Comparison of ENCODE assay signal across 20 cellular contexts in the genomic region with DNA sequence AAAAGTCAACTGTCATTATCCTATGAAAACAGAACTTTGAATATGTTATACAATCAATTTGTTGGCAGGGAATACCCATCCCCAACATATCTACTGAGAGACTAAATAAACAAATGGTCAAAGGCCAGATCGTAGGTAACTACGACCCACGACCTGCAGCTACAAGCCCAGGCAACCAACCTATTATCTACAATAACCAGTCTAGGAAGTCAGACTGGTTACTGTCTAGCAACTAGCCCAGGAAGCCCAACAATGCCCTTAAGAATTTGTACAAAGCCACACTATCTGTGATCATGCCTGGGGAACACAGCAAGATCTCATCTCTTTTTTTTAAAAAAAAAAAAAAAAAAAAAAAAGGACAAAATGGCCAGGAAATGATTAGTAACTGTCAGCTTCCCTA. TPM values are rescaled to one million over a fixed set of nuclear protein-coding genes. Genes with fewer than 3 reads are reported as not detected.
DNase-seq lines count a peak whose midpoint lies in the region; ATAC-seq, FAIRE-seq and TF ChIP-seq lines count a peak whose summit lies in the region.
"Had no signal": no experiment of that assay in that cellular context is flagged by ENCODE, and none has a peak within 500 bp of the region (broad histone marks: within the 10 kb centered on the region; RNA-seq: fewer than 3 reads in every experiment).

No MANE protein-coding gene starts in this region.

- H3K9me3 ChIP-seq in HepG2 (ENCODE audit: low read length) (peaks cover 11% of the 10 kb centered on the region), right lobe of liver (no peaks in the 10 kb centered on the region), trophoblast cell (ENCODE audit: insufficient read depth, low read depth, low read length) (no peaks in the 10 kb centered on the region)
- H3K9me3 ChIP-seq: BLaER1 treated with 17β-estradiol and CSF1 and Interleukin-3, amounts not matched to agents 10 nM and 100 nM had no signal

- H4K12ac ChIP-seq in trophoblast cell (ENCODE audit: low read depth, low read length), result no peak overlapping the region

- no peak overlapping the region for H2AK5ac ChIP-seq in trophoblast cell (ENCODE audit: low read length)

- H3K79me1 ChIP-seq in trophoblast cell (ENCODE audit: low read length), result peaks cover 10% of the 10 kb centered on the region

- no peak overlapping the region for H3K18ac ChIP-seq in trophoblast cell (ENCODE audit: low read length)

- no peak overlapping the region for H3K4me3 ChIP-seq in HepG2 (replicated peaks in 1 of 3; ENCODE audit: insufficient read depth in 1 of 3, low read depth in 2 of 3, low read length in 3 of 3)
- H3K4me3 ChIP-seq in right lobe of liver, result no peak overlapping the region
- no peak overlapping the region for H3K4me3 ChIP-seq in epithelial cell of esophagus (ENCODE audit: low read length)
- H3K4me3 ChIP-seq in trophoblast cell (ENCODE audit: low read depth, low read length), result no peak overlapping the region
- H3K4me3 ChIP-seq: BLaER1 treated with 17β-estradiol and CSF1 and Interleukin-3, amounts not matched to agents 10 nM and 100 nM; GM23248 had no signal

- TF ChIP-seq RAD21 in HepG2 (CRISPR knock-in tag; IDR thresholded peaks at IDR 0.05), result no peak

- H3K9ac ChIP-seq in HepG2 (ENCODE audit: insufficient read depth, low read depth, low read length) (no peak overlapping the region), trophoblast cell (ENCODE audit: low read length) (no peak overlapping the region)
- H3K9ac ChIP-seq: BLaER1 treated with 17β-estradiol and CSF1 and Interleukin-3, amounts not matched to agents 10 nM and 100 nM; GM23248 had no signal

- no peak overlapping the region for H4K8ac ChIP-seq in trophoblast cell (ENCODE audit: low read depth, low read length)

- no peak for FAIRE-seq in HepG2 (lab: Jason Lieb, UNC)
- FAIRE-seq: G401.6, GM12891, GM19239, H54 had no signal

- TF ChIP-seq EP300 in HepG2 (IDR thresholded peaks at IDR 0.05; ENCODE audit: low read depth in 2 of 2, low read length in 2 of 2), result no peak
- TF ChIP-seq EP300 in HepG2 (CRISPR knock-in tag; IDR thresholded peaks at IDR 0.05; ENCODE audit: borderline replicate concordance), result no peak

- in situ Hi-C loops in HepG2 (cut with HindIII; ENCODE audit: extremely low pct_ligation_motif_present, low pct_unique_long_range_greater_than_20kb), result no loop called here

- H2BK120ac ChIP-seq in trophoblast cell (ENCODE audit: insufficient read depth, low read length, poor library complexity), result no peak overlapping the region

- DNase-seq in HepG2 (ENCODE audit: low spot score) (no peak), right lobe of liver (no peak), epithelial cell of esophagus (ENCODE audit: low read depth) (peak; percentile 39), trophoblast cell (peak; percentile 62 to 86), kidney glomerular epithelial cell (lab: John Stamatoyannopoulos, UW) (no peak), ecto neural progenitor cell (ENCODE audit: low spot score) (no peak)
- DNase-seq: 8988T; Calu3; CD8-positive, alpha-beta T cell; DMS79 treated with DMSO at 0.1 percent for 48 hours; GM23248; HCEC 1CT; IMR-90 had no signal

- H3K4ac ChIP-seq in trophoblast cell (ENCODE audit: low read depth, low read length), result no peak overlapping the region

- H2BK12ac ChIP-seq in trophoblast cell (ENCODE audit: low read length), result no peak overlapping the region

- CTCF ChIA-PET in HepG2 (lab: Yijun Ruan, JAX; ENCODE audit: low intra/inter-chr PET ratio, low total read pairs), result no interaction called here

- H3K23ac ChIP-seq in trophoblast cell (ENCODE audit: low read length), result no peak overlapping the region

- H3K4me1 ChIP-seq in HepG2 (ENCODE audit: insufficient read depth, low read length), result no peaks in the 10 kb centered on the region
- H3K4me1 ChIP-seq in right lobe of liver, result no peaks in the 10 kb centered on the region
- peaks cover 0 to 1% of the 10 kb centered on the region in 2 experiments for H3K4me1 ChIP-seq in trophoblast cell (ENCODE audit: control insufficient read depth in 1 of 2, insufficient read depth in 2 of 2, low read length in 2 of 2)

- no TSS peak for BruUV-seq in HepG2 (replicated peaks; lab: Mats Ljungman, UMichigan)

- no peaks in the 10 kb centered on the region for H3K36me3 ChIP-seq in HepG2 (replicated peaks in 1 of 2; ENCODE audit: control insufficient read depth in 1 of 2, insufficient read depth in 2 of 2, low read length in 2 of 2)
- H3K36me3 ChIP-seq in right lobe of liver, result no peaks in the 10 kb centered on the region
- H3K36me3 ChIP-seq in trophoblast cell (ENCODE audit: control insufficient read depth in 1 of 2, insufficient read depth in 2 of 2, low read length in 2 of 2), result no peaks in the 10 kb centered on the region
- H3K36me3 ChIP-seq: BLaER1 treated with 17β-estradiol and CSF1 and Interleukin-3, amounts not matched to agents 10 nM and 100 nM had no signal

- no peaks in the 10 kb centered on the region for H3K27me3 ChIP-seq in HepG2 (ENCODE audit: control insufficient read depth in 1 of 2, insufficient read depth in 2 of 2, low read length in 2 of 2)
- no peaks in the 10 kb centered on the region for H3K27me3 ChIP-seq in right lobe of liver
- H3K27me3 ChIP-seq in trophoblast cell (ENCODE audit: insufficient read depth, low read length), result no peaks in the 10 kb centered on the region
- H3K27me3 ChIP-seq: BLaER1 treated with 17β-estradiol and CSF1 and Interleukin-3, amounts not matched to agents 10 nM and 100 nM had no signal

- no peak overlapping the region for H2BK5ac ChIP-seq in trophoblast cell (ENCODE audit: low read depth, low read length, poor library complexity)

- POLR2A ChIA-PET in HepG2 (lab: Yijun Ruan, JAX), result no interaction called here

- no peak for TF ChIP-seq CTCF in HepG2 (CRISPR knock-in tag; IDR thresholded peaks at IDR 0.05)
- no peak for TF ChIP-seq CTCF in right lobe of liver (IDR thresholded peaks at IDR 0.05)
- no peak for TF ChIP-seq CTCF in epithelial cell of esophagus (IDR thresholded peaks at IDR 0.05; ENCODE audit: insufficient read depth, low read depth, low read length, missing control alignments)

- no peak overlapping the region for H3K4me2 ChIP-seq in HepG2 (ENCODE audit: low read depth, low read length)
- H3K4me2 ChIP-seq in trophoblast cell (ENCODE audit: low read length), result no peak overlapping the region
- H3K4me2 ChIP-seq: BLaER1 treated with 17β-estradiol and CSF1 and Interleukin-3, amounts not matched to agents 10 nM and 100 nM had no signal

- H3K79me2 ChIP-seq in HepG2 (ENCODE audit: insufficient read depth, low read length) (no peaks in the 10 kb centered on the region), trophoblast cell (ENCODE audit: control insufficient read depth, insufficient read depth, low read length, poor library complexity) (no peaks in the 10 kb centered on the region)

- H3K14ac ChIP-seq in trophoblast cell (ENCODE audit: low read length), result no peak overlapping the region

- H3K27ac ChIP-seq in HepG2 (ENCODE audit: extremely low read length, insufficient read depth, low read length) (no peak overlapping the region), right lobe of liver (no peak overlapping the region), trophoblast cell (ENCODE audit: low read depth, low read length) (peak overlapping the region; percentile 61)
- H3K27ac ChIP-seq: BLaER1 treated with 17β-estradiol and CSF1 and Interleukin-3, amounts not matched to agents 10 nM and 100 nM; GM23248; HL-60 had no signal

- H2AFZ ChIP-seq in HepG2 (ENCODE audit: low read length) (no peak overlapping the region), trophoblast cell (ENCODE audit: insufficient read depth, low read length, poor library complexity) (no peak overlapping the region)
- H2AFZ ChIP-seq: GM23248 had no signal

- intact Hi-C loops in HepG2 (cut with micrococcal nuclease; ENCODE audit: unreplicated experiment), result loop anchor here (5.0 kb wide), 1 partner anchor 561 kb away; no protein-coding TSS in a partner anchor
- intact Hi-C loops in right lobe of liver (cut with DNase I), result no loop called here

- H4K20me1 ChIP-seq in HepG2 (ENCODE audit: insufficient read depth, low read length), result no peaks in the 10 kb centered on the region

- ATAC-seq in HepG2, result no peak
- ATAC-seq in right lobe of liver, result no peak
- ATAC-seq in HG02973 (IDR thresholded peaks at IDR 0.05; ENCODE audit: unreplicated experiment), result no peak
- ATAC-seq: CD8-positive, alpha-beta T cell had no signal

- TF ChIP-seq POLR2A in HepG2 (IDR thresholded peaks at IDR 0.05; ENCODE audit: insufficient read depth in 1 of 2, low read depth in 2 of 2, low read length in 2 of 2) (no peak), right lobe of liver (IDR thresholded peaks at IDR 0.05) (no peak)

- 90% methylated on average over 3 of the region's 3 CpGs for WGBS in HepG2 (ENCODE audit: low lambda C conversion rate)
- WGBS in right lobe of liver (ENCODE audit: insufficient coverage, low coverage, low lambda C conversion rate, missing lambda C conversion rate), result 63% methylated on average over 3 of the region's 3 CpGs
- no CpG with 5 or more reads among the region's 3 CpGs for WGBS in trophoblast cell (ENCODE audit: extremely low coverage, insufficient coverage, insufficient read length)

- H4K91ac ChIP-seq in trophoblast cell (ENCODE audit: low read depth, low read length), result no peak overlapping the region

RNA-seq across cellular contexts. Expression of gene SMYD3, which starts 58.7 kb away (rescaled TPM):
- total RNA-seq in HepG2 (2016; rRNA removed; fragmentation: Illumina TruSeq; extraction: Trizol) (27.7 and 32.9 TPM in 2 replicates), right lobe of liver (10 to 100 TPM in 1 of 6 experiments, 1 to 10 TPM in 5; 6.3 to 10.0 (median 6.6) TPM)
- total RNA-seq in HepG2 (2016; cell fraction: cytosol; rRNA removed; fragmentation: Illumina TruSeq; extraction: Trizol; ENCODE audit: low read depth), result 54.0 and 56.1 TPM in 2 replicates
- 24.8 and 37.8 TPM in 2 replicates for total RNA-seq in HepG2 (2016; cell fraction: insoluble cytoplasmic fraction; rRNA removed; fragmentation: Illumina TruSeq; extraction: Trizol)
- total RNA-seq in HepG2 (2016; cell fraction: membrane; rRNA removed; fragmentation: Illumina TruSeq; extraction: Trizol), result 35.4 and 37.3 TPM in 2 replicates
- total RNA-seq in HepG2 (2016; cell fraction: nucleus; rRNA removed; fragmentation: Illumina TruSeq; extraction: Trizol), result 28.7 and 30.4 TPM in 2 replicates
- polyA plus RNA-seq in HepG2 (2011; rRNA removed), result 29.2 and 35.8 TPM in 2 replicates
- polyA plus RNA-seq in HepG2 (2011; cell fraction: cytosol; rRNA removed), result 19.7 and 23.0 TPM in 2 replicates
- 10.9 and 13.1 TPM in 2 replicates for polyA plus RNA-seq in HepG2 (2011; cell fraction: nucleus; rRNA removed)
- polyA plus RNA-seq in HepG2 (2012), result 44.3 and 60.7 TPM in 2 replicates
- polyA plus RNA-seq in HepG2 (2016; cell fraction: cytosol; fragmentation: Illumina TruSeq; extraction: Trizol; ENCODE audit: low read depth), result 30.9 and 35.7 TPM in 2 replicates
- 37.3 and 37.7 TPM in 2 replicates for polyA plus RNA-seq in HepG2 (2016; cell fraction: insoluble cytoplasmic fraction; fragmentation: Illumina TruSeq; extraction: Trizol; ENCODE audit: low read depth)
- 25.1 and 29.0 TPM in 2 replicates for polyA plus RNA-seq in HepG2 (2016; cell fraction: membrane; fragmentation: Illumina TruSeq; extraction: Trizol; ENCODE audit: low read depth)
- polyA plus RNA-seq in HepG2 (2016; cell fraction: nucleus; fragmentation: Illumina TruSeq; extraction: Trizol; ENCODE audit: insufficient read depth, low read depth), result 17.8 and 20.2 TPM in 2 replicates
- polyA minus RNA-seq in HepG2 (2011; rRNA and poly(A)+ RNA removed; ENCODE audit: low replicate concordance), result 37.6 and 43.7 TPM in 2 replicates
- polyA minus RNA-seq in HepG2 (2011; cell fraction: cytosol; rRNA and poly(A)+ RNA removed), result 11.4 and 12.4 TPM in 2 replicates
- 59.6 and 65.0 TPM in 2 replicates for polyA minus RNA-seq in HepG2 (2011; cell fraction: nucleus; rRNA and poly(A)+ RNA removed)
- polyA plus RNA-seq in trophoblast cell (2013), result 48.3 and 50.2 TPM in 2 replicates

Comparison
In these comparisons a context has a peak if more than half of its experiments do, and no peak if none do; other contexts are left out.
1. DNase-seq: peak in epithelial cell of esophagus (single experiment) and trophoblast cell (2 of 2); none in HepG2 (single experiment), right lobe of liver (0 of 3), kidney glomerular epithelial cell (single experiment) and ecto neural progenitor cell (single experiment).